1 cellular context compared by ENCODE assay signal in the genomic region with DNA sequence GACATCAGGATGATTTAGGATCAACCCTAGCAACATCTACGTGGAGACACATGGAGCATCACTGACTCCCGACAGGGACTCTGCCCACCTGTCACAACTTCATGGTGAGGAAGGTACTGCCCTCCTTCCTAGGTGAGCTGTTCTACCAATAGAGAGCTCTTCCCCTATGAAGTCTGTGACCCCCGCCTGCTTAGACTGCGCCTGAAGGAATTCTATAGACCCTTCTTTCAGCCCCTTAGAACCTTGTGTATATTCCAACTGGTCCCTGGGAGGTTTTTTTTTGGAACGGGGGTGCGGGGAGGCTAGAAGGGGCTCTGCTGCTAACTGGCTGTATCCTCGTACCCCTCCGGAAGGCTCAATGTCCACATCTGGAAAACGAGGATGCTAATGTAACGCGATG.
TF ChIP-seq lines count a peak whose summit lies in the region.

No MANE protein-coding gene starts in this region.

TF ChIP-seq in HepG2, 621 proteins besides CTCF, POLR2A, EP300 and RAD21:
- TF ChIP-seq ZNF12 (CRISPR knock-in tag; IDR thresholded peaks at IDR 0.05) (no peak), ZBTB38 (CRISPR knock-in tag; IDR thresholded peaks at IDR 0.05) (no peak), ELF4 (CRISPR knock-in tag; IDR thresholded peaks at IDR 0.05; ENCODE audit: borderline replicate concordance) (no peak), HOXA5 (CRISPR knock-in tag; IDR thresholded peaks at IDR 0.05) (no peak), YEATS2 (CRISPR knock-in tag; IDR thresholded peaks at IDR 0.05; ENCODE audit: borderline replicate concordance) (no peak), CHD4 (IDR thresholded peaks at IDR 0.05; ENCODE audit: borderline replicate concordance, low read length) (no peak), HNF4G (IDR thresholded peaks at IDR 0.05; ENCODE audit: borderline replicate concordance, low read depth, low read length) (no peak), HNF4G (CRISPR knock-in tag; IDR thresholded peaks at IDR 0.05; ENCODE audit: borderline replicate concordance, low read depth) (no peak), MAFG (CRISPR knock-in tag; IDR thresholded peaks at IDR 0.05) (no peak), MTF1 (CRISPR knock-in tag; IDR thresholded peaks at IDR 0.05) (no peak), HOXA7 (CRISPR knock-in tag; IDR thresholded peaks at IDR 0.05) (no peak), TBP (CRISPR knock-in tag; IDR thresholded peaks at IDR 0.05) (no peak), NR3C1 (CRISPR knock-in tag; IDR thresholded peaks at IDR 0.05) (no peak), TAF1 (CRISPR knock-in tag; IDR thresholded peaks at IDR 0.05) (no peak), ZSCAN31 (CRISPR knock-in tag; IDR thresholded peaks at IDR 0.05; ENCODE audit: low read depth) (no peak), ZSCAN22 (CRISPR knock-in tag; IDR thresholded peaks at IDR 0.05) (no peak), HOXA9 (CRISPR knock-in tag; IDR thresholded peaks at IDR 0.05; ENCODE audit: borderline replicate concordance) (no peak)
- TF ChIP-seq, protein P1, sequence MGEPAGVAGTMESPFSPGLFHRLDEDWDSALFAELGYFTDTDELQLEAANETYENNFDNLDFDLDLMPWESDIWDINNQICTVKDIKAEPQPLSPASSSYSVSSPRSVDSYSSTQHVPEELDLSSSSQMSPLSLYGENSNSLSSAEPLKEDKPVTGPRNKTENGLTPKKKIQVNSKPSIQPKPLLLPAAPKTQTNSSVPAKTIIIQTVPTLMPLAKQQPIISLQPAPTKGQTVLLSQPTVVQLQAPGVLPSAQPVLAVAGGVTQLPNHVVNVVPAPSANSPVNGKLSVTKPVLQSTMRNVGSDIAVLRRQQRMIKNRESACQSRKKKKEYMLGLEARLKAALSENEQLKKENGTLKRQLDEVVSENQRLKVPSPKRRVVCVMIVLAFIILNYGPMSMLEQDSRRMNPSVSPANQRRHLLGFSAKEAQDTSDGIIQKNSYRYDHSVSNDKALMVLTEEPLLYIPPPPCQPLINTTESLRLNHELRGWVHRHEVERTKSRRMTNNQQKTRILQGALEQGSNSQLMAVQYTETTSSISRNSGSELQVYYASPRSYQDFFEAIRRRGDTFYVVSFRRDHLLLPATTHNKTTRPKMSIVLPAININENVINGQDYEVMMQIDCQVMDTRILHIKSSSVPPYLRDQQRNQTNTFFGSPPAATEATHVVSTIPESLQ (CRISPR knock-in tag; conservative IDR thresholded peaks at IDR 0.05), result no peak
- TF ChIP-seq, protein P2, sequence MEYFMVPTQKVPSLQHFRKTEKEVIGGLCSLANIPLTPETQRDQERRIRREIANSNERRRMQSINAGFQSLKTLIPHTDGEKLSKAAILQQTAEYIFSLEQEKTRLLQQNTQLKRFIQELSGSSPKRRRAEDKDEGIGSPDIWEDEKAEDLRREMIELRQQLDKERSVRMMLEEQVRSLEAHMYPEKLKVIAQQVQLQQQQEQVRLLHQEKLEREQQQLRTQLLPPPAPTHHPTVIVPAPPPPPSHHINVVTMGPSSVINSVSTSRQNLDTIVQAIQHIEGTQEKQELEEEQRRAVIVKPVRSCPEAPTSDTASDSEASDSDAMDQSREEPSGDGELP (IDR thresholded peaks at IDR 0.05; ENCODE audit: borderline replicate concordance, low read depth), result no peak
- TF ChIP-seq, protein P3, sequence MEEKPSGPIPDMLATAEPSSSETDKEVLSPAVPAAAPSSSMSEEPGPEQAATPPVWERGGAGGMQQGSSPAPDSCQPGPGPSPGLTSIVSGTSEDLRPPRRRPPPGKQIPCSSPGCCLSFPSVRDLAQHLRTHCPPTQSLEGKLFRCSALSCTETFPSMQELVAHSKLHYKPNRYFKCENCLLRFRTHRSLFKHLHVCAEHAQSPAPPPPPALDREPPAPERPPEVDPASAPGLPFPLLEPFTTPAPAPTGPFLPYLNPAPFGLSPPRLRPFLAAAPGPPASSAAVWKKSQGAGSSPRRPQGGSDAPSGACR (CRISPR knock-in tag; IDR thresholded peaks at IDR 0.05), result no peak
